2 cellular contexts compared by ENCODE assay signal in the genomic region with DNA sequence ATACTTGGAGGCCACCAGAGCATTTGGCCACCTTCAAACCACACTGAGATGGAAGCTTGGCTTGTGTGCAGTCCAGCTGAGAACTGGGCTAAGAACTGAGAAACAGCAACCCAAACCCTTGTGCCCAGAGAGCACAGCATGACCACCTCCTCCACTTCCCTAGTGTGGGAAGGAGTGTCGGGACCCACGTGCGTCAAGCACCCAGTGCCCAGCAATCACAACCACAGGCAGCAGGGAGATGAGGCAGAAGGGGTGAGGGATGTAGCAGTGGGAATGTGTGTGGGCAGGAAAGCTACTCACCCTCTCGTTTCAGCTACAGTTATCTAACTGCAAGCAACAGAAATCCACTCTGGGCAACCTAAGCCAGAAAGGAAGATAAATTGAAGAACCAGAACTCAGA.
TF ChIP-seq lines count a peak whose summit lies in the region.

No MANE protein-coding gene starts in this region.

TF ChIP-seq in GM23338, 12 proteins besides CTCF, POLR2A, EP300 and RAD21:
- TF ChIP-seq CREB1 (CRISPR knock-in tag; IDR thresholded peaks at IDR 0.05; ENCODE audit: low read depth) (no peak), ZNF462 (CRISPR knock-in tag; IDR thresholded peaks at IDR 0.05) (no peak), JUNB (IDR thresholded peaks at IDR 0.05; ENCODE audit: unreplicated experiment) (no peak), ZNF331 (CRISPR knock-in tag; IDR thresholded peaks at IDR 0.05; ENCODE audit: low read depth) (no peak), POLR2AphosphoS5 (IDR thresholded peaks at IDR 0.05; ENCODE audit: low read depth) (no peak), ZNF114 (CRISPR knock-in tag; IDR thresholded peaks at IDR 0.05) (no peak), STAT1 (IDR thresholded peaks at IDR 0.05; ENCODE audit: unreplicated experiment) (no peak), EZH2phosphoT487 (IDR thresholded peaks at IDR 0.05; ENCODE audit: unreplicated experiment) (no peak)
- TF ChIP-seq, protein P1, sequence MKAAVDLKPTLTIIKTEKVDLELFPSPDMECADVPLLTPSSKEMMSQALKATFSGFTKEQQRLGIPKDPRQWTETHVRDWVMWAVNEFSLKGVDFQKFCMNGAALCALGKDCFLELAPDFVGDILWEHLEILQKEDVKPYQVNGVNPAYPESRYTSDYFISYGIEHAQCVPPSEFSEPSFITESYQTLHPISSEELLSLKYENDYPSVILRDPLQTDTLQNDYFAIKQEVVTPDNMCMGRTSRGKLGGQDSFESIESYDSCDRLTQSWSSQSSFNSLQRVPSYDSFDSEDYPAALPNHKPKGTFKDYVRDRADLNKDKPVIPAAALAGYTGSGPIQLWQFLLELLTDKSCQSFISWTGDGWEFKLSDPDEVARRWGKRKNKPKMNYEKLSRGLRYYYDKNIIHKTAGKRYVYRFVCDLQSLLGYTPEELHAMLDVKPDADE (IDR thresholded peaks at IDR 0.05): no peak

TF ChIP-seq in IMR-90, 13 proteins besides CTCF, POLR2A, EP300 and RAD21:
- TF ChIP-seq MAZ (IDR thresholded peaks at IDR 0.05; ENCODE audit: borderline replicate concordance, low read depth, low read length): no peak
- TF ChIP-seq FOS (IDR thresholded peaks at IDR 0.05; ENCODE audit: low read depth, low read length): no peak
- no peak for TF ChIP-seq CHD1 (IDR thresholded peaks at IDR 0.05; ENCODE audit: low read depth, low read length)
- TF ChIP-seq MAFK (IDR thresholded peaks at IDR 0.05; ENCODE audit: low read depth, low read length): no peak
- TF ChIP-seq NFE2L2 (IDR thresholded peaks at IDR 0.05; ENCODE audit: low read depth, low read length): no peak
- no peak for TF ChIP-seq RFX5 (IDR thresholded peaks at IDR 0.05; ENCODE audit: low read depth, low read length)
- TF ChIP-seq SMC3 (IDR thresholded peaks at IDR 0.05; ENCODE audit: low read depth, low read length): no peak
- no peak for TF ChIP-seq MXI1 (IDR thresholded peaks at IDR 0.05; ENCODE audit: borderline replicate concordance, low read depth, low read length)
- TF ChIP-seq CEBPB (IDR thresholded peaks at IDR 0.05; ENCODE audit: low read depth, low read length): no peak
- no peak for TF ChIP-seq BHLHE40 (IDR thresholded peaks at IDR 0.05; ENCODE audit: low read depth, low read length)
- TF ChIP-seq USF2 (IDR thresholded peaks at IDR 0.05; ENCODE audit: low read depth, low read length): no peak
- TF ChIP-seq, protein P2, sequence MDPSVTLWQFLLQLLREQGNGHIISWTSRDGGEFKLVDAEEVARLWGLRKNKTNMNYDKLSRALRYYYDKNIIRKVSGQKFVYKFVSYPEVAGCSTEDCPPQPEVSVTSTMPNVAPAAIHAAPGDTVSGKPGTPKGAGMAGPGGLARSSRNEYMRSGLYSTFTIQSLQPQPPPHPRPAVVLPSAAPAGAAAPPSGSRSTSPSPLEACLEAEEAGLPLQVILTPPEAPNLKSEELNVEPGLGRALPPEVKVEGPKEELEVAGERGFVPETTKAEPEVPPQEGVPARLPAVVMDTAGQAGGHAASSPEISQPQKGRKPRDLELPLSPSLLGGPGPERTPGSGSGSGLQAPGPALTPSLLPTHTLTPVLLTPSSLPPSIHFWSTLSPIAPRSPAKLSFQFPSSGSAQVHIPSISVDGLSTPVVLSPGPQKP (IDR thresholded peaks at IDR 0.05; ENCODE audit: borderline replicate concordance, low read depth, low read length): no peak
- TF ChIP-seq RCOR1 (IDR thresholded peaks at IDR 0.05; ENCODE audit: insufficient replicate concordance, low read length): no peak
